24 cellular contexts compared by ENCODE assay signal in genomic region chr20:61697666-61698597, GRCh38.
DNase-seq lines count a peak whose midpoint lies in the region; ATAC-seq, FAIRE-seq and TF ChIP-seq lines count a peak whose summit lies in the region.
"Had no signal": no experiment of that assay in that cellular context is flagged by ENCODE, and none has a peak within 500 bp of the region (broad histone marks: within the 10 kb centered on the region; RNA-seq: fewer than 3 reads in every experiment).

No MANE protein-coding gene starts in this region.

- POLR2A ChIA-PET in HepG2 (lab: Yijun Ruan, JAX): no interaction called here

- H2AFZ ChIP-seq in HepG2 (ENCODE audit: low read length) (no peak overlapping the region), osteoblast (ENCODE audit: low read length) (no peak overlapping the region)

- H3K9me3 ChIP-seq in right atrium auricular region (no peaks in the 10 kb centered on the region), HepG2 (ENCODE audit: low read length) (no peaks in the 10 kb centered on the region), osteoblast (ENCODE audit: low read depth, low read length) (no peaks in the 10 kb centered on the region)
- H3K9me3 ChIP-seq: BLaER1, Caco-2 had no signal

- no TSS peak for BruUV-seq in HepG2 (replicated peaks; lab: Mats Ljungman, UMichigan)

- WGBS in HepG2 (ENCODE audit: low lambda C conversion rate): 10% methylated on average over 33 of the region's 33 CpGs

- CTCF ChIA-PET in HepG2 (lab: Yijun Ruan, JAX; ENCODE audit: low intra/inter-chr PET ratio, low total read pairs): no interaction called here

- FAIRE-seq in HepG2 (lab: Jason Lieb, UNC): no peak
- FAIRE-seq: A204.1, G401.6, GM12878, GM19239, H1 had no signal

- H4K20me1 ChIP-seq in HepG2 (ENCODE audit: insufficient read depth, low read length) (no peaks in the 10 kb centered on the region), osteoblast (ENCODE audit: insufficient read depth, low read length) (no peaks in the 10 kb centered on the region)
- H4K20me1 ChIP-seq: BLaER1 had no signal

- H3K4me3 Mint-ChIP-seq in chondrocyte (ENCODE audit: unreplicated experiment): no peak overlapping the region
- H3K4me3 Mint-ChIP-seq: B cell; CD4-positive, CD25-positive, alpha-beta regulatory T cell; CD8-positive, alpha-beta T cell had no signal

- no peaks in the 10 kb centered on the region for H3K9me3 Mint-ChIP-seq in chondrocyte (ENCODE audit: low read depth)
- H3K9me3 Mint-ChIP-seq: CD4-positive, CD25-positive, alpha-beta regulatory T cell; CD8-positive, alpha-beta T cell had no signal

- H3K27me3 Mint-ChIP-seq in chondrocyte (ENCODE audit: low read depth): peaks cover 2% of the 10 kb centered on the region
- H3K27me3 Mint-ChIP-seq: B cell; CD4-positive, CD25-positive, alpha-beta regulatory T cell had no signal

- peak; percentile 55 for DNase-seq in Right ventricle myocardium inferior (ENCODE audit: missing footprints)
- no peak for DNase-seq in right atrium auricular region (ENCODE audit: low spot score)
- DNase-seq in chondrocyte (ENCODE audit: low spot score): peak; percentile 90
- no peak for DNase-seq in HepG2 (ENCODE audit: low spot score)
- DNase-seq in osteoblast (ENCODE audit: insufficient read length, low spot score, missing footprints): peak; percentile 44
- no peak for DNase-seq in NOMO-1 treated with dmso at 0.1 percent for 144 hours (lab: John Stamatoyannopoulos, UW; ENCODE audit: unreplicated experiment)
- no peak for DNase-seq in cortex of kidney (lab: John Stamatoyannopoulos, UW)
- DNase-seq in GM10266 (ENCODE audit: extremely low spot score): no peak
- DNase-seq: Caco-2; CD4-positive, CD25-positive, alpha-beta regulatory T cell; CD8-positive, alpha-beta T cell; DMS153; DND-41; H7 had no signal

- H3K36me3 Mint-ChIP-seq in chondrocyte (ENCODE audit: low read depth): no peaks in the 10 kb centered on the region
- H3K36me3 Mint-ChIP-seq: CD4-positive, CD25-positive, alpha-beta regulatory T cell; CD8-positive, alpha-beta T cell had no signal

- ATAC-seq in Right ventricle myocardium inferior (no peak), HepG2 (peak; percentile 15; the same call in 1 of the 3 replicates)
- ATAC-seq: CD8-positive, alpha-beta T cell; GM12878; HCT116 had no signal

- no peak overlapping the region for H3K27ac Mint-ChIP-seq in chondrocyte (ENCODE audit: unreplicated experiment)
- H3K27ac Mint-ChIP-seq: B cell; CD8-positive, alpha-beta T cell had no signal

- no peak overlapping the region for H3K27ac ChIP-seq in right atrium auricular region
- no peak overlapping the region for H3K27ac ChIP-seq in HepG2 (ENCODE audit: extremely low read length, insufficient read depth, low read length)
- no peak overlapping the region for H3K27ac ChIP-seq in osteoblast (ENCODE audit: low read depth, low read length)
- H3K27ac ChIP-seq: 22Rv1, BLaER1, C4-2B had no signal

- TF ChIP-seq RAD21 in HepG2 (CRISPR knock-in tag; IDR thresholded peaks at IDR 0.05): no peak

- H3K4me1 Mint-ChIP-seq in chondrocyte (ENCODE audit: low read depth): peaks cover 3% of the 10 kb centered on the region
- H3K4me1 Mint-ChIP-seq: B cell; CD4-positive, CD25-positive, alpha-beta regulatory T cell had no signal

- H3K36me3 ChIP-seq in right atrium auricular region (no peaks in the 10 kb centered on the region), HepG2 (replicated peaks in 1 of 2; ENCODE audit: control insufficient read depth in 1 of 2, insufficient read depth in 2 of 2, low read length in 2 of 2) (no peaks in the 10 kb centered on the region), osteoblast (ENCODE audit: insufficient read depth, low read length) (no peaks in the 10 kb centered on the region)
- H3K36me3 ChIP-seq: BLaER1 had no signal

- in situ Hi-C loops in HepG2 (cut with HindIII; ENCODE audit: extremely low pct_ligation_motif_present, low pct_unique_long_range_greater_than_20kb): no loop called here

- TF ChIP-seq POLR2A in HepG2 (IDR thresholded peaks at IDR 0.05; ENCODE audit: insufficient read depth in 1 of 2, low read depth in 2 of 2, low read length in 2 of 2): no peak

- H3K4me1 ChIP-seq in right atrium auricular region: peaks cover 0 to 7% of the 10 kb centered on the region in 2 donors
- H3K4me1 ChIP-seq in HepG2 (ENCODE audit: insufficient read depth, low read length): no peaks in the 10 kb centered on the region
- no peaks in the 10 kb centered on the region for H3K4me1 ChIP-seq in osteoblast (ENCODE audit: insufficient read depth, low read length)
- H3K4me1 ChIP-seq: Caco-2 had no signal

- intact Hi-C loops in Right ventricle myocardium inferior (cut with DNase I) (no loop called here), HepG2 (cut with micrococcal nuclease; ENCODE audit: unreplicated experiment) (no loop called here)

- H3K4me3 ChIP-seq in right atrium auricular region (no peak overlapping the region), HepG2 (replicated peaks in 1 of 3; ENCODE audit: insufficient read depth in 1 of 3, low read depth in 2 of 3, low read length in 3 of 3) (no peak overlapping the region), osteoblast (ENCODE audit: insufficient read depth, low read length) (no peak overlapping the region)
- H3K4me3 ChIP-seq: BLaER1, GM12878 had no signal

- H3K4me2 ChIP-seq in HepG2 (ENCODE audit: low read depth, low read length) (no peak overlapping the region), osteoblast (ENCODE audit: insufficient read depth, low read length) (no peak overlapping the region)
- H3K4me2 ChIP-seq: BLaER1 had no signal

- TF ChIP-seq CTCF in right atrium auricular region (IDR thresholded peaks at IDR 0.05): no peak
- TF ChIP-seq CTCF in chondrocyte (IDR thresholded peaks at IDR 0.05): no peak
- TF ChIP-seq CTCF in HepG2 (CRISPR knock-in tag; IDR thresholded peaks at IDR 0.05): no peak
- TF ChIP-seq CTCF in osteoblast (IDR thresholded peaks at IDR 0.05; ENCODE audit: extremely low read depth, low read depth, low read length): no peak
- TF ChIP-seq CTCF in GM10266 (IDR thresholded peaks at IDR 0.05; ENCODE audit: control insufficient read depth, insufficient read depth, low read depth, missing control alignments): no peak

- TF ChIP-seq EP300 in HepG2 (IDR thresholded peaks at IDR 0.05; ENCODE audit: low read depth in 2 of 2, low read length in 2 of 2): no peak
- no peak for TF ChIP-seq EP300 in HepG2 (CRISPR knock-in tag; IDR thresholded peaks at IDR 0.05; ENCODE audit: borderline replicate concordance)

- no peak overlapping the region for H3K9ac ChIP-seq in HepG2 (ENCODE audit: insufficient read depth, low read depth, low read length)
- H3K9ac ChIP-seq: BLaER1 had no signal

- no peaks in the 10 kb centered on the region for H3K27me3 ChIP-seq in right atrium auricular region
- peaks cover 24 to 95% of the 10 kb centered on the region in 2 experiments for H3K27me3 ChIP-seq in HepG2 (ENCODE audit: control insufficient read depth in 1 of 2, insufficient read depth in 2 of 2, low read length in 2 of 2)
- no peaks in the 10 kb centered on the region for H3K27me3 ChIP-seq in osteoblast (ENCODE audit: insufficient read depth, low read length)
- H3K27me3 ChIP-seq: BLaER1 had no signal

- H3K79me2 ChIP-seq in HepG2 (ENCODE audit: insufficient read depth, low read length) (no peaks in the 10 kb centered on the region), osteoblast (ENCODE audit: insufficient read depth, low read length) (no peaks in the 10 kb centered on the region)

TF ChIP-seq in HepG2, 621 proteins besides CTCF, POLR2A, EP300 and RAD21:
- TF ChIP-seq, protein P1, sequence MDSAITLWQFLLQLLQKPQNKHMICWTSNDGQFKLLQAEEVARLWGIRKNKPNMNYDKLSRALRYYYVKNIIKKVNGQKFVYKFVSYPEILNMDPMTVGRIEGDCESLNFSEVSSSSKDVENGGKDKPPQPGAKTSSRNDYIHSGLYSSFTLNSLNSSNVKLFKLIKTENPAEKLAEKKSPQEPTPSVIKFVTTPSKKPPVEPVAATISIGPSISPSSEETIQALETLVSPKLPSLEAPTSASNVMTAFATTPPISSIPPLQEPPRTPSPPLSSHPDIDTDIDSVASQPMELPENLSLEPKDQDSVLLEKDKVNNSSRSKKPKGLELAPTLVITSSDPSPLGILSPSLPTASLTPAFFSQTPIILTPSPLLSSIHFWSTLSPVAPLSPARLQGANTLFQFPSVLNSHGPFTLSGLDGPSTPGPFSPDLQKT (CRISPR knock-in tag; IDR thresholded peaks at IDR 0.05; ENCODE audit: borderline replicate concordance): no peak
- TF ChIP-seq ZC3H4 (CRISPR knock-in tag; IDR thresholded peaks at IDR 0.05; ENCODE audit: borderline replicate concordance) (no peak), MIER2 (CRISPR knock-in tag; IDR thresholded peaks at IDR 0.05) (no peak), HNRNPUL1 (IDR thresholded peaks at IDR 0.05; ENCODE audit: low read depth, low read length) (no peak), ZFP82 (CRISPR knock-in tag; IDR thresholded peaks at IDR 0.05; ENCODE audit: borderline replicate concordance) (no peak), ZFY (CRISPR knock-in tag; IDR thresholded peaks at IDR 0.05) (no peak), RBAK (CRISPR knock-in tag; IDR thresholded peaks at IDR 0.05) (no peak), SNAPC5 (CRISPR knock-in tag; IDR thresholded peaks at IDR 0.05; ENCODE audit: borderline replicate concordance) (no peak), NONO (IDR thresholded peaks at IDR 0.05) (no peak), NONO (CRISPR knock-in tag; conservative IDR thresholded peaks at IDR 0.05) (no peak), ELF3 (CRISPR knock-in tag; IDR thresholded peaks at IDR 0.05) (no peak), PAX8 (CRISPR knock-in tag; IDR thresholded peaks at IDR 0.05; ENCODE audit: borderline replicate concordance) (no peak), ZNF720 (CRISPR knock-in tag; IDR thresholded peaks at IDR 0.05) (no peak)
- TF ChIP-seq, protein P2, sequence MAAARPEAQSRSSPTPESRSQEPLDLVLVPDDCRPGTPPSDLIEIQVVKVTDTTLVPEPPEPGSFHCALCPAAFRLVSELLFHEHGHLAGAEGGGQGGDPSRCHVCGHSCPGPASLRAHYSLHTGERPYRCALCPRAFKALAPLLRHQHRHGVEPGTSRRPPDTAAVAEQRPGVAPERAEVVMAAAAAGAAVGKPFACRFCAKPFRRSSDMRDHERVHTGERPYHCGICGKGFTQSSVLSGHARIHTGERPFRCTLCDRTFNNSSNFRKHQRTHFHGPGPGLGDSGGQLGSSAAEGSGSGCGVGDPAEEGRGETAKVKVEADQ (CRISPR knock-in tag; IDR thresholded peaks at IDR 0.05; ENCODE audit: borderline replicate concordance): no peak

Comparison
In these comparisons a context has a peak if more than half of its experiments do, and no peak if none do; other contexts are left out.
1. DNase-seq: peak in Right ventricle myocardium inferior (single experiment), chondrocyte (single experiment) and osteoblast (single experiment); none in right atrium auricular region (single experiment), HepG2 (single experiment), NOMO-1 treated with dmso at 0.1 percent for 144 hours (single experiment), cortex of kidney (single experiment) and GM10266 (single experiment).